In the genomic region with DNA sequence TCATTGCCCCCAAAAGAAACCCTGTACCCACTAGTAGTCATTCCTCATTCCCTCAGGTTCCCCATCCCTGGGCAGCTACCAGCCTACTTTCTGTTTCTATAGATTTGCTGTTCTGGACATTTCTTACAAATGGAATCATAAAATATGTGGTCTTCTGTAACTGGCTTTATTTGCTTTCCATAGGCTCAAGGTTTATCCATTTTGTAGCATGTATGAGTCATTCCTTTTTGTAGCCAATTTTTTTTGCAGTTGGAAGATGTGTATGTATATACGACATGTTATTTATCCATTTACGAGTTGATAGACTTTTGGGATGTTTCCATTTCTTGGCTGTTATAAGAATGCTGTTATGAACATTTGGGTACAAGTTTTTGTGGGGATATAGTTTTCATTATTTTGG, we compare ENCODE assay signal across 14 cellular contexts.
DNase-seq lines count a peak whose midpoint lies in the region; ATAC-seq and TF ChIP-seq lines count a peak whose summit lies in the region.
"Had no signal": no experiment of that assay in that cellular context is flagged by ENCODE, and none has a peak within 500 bp of the region (broad histone marks: within the 10 kb centered on the region; RNA-seq: fewer than 3 reads in every experiment).

No MANE protein-coding gene starts in this region.

- ATAC-seq in T-helper 17 cell (no peak), T-cell (replicated peaks in 1 of 4) (no peak)
- ATAC-seq: GM12878, HepG2 had no signal

- H3K4me3 Mint-ChIP-seq in T-helper 17 cell (no peak overlapping the region), type B pancreatic cell (no peak overlapping the region), T-cell (no peak overlapping the region)
- H3K4me3 Mint-ChIP-seq: CD14-positive monocyte had no signal

- H3K9me3 ChIP-seq in T-helper 17 cell (ENCODE audit: control insufficient read depth, low read length, poor library complexity, severe bottlenecking), result no peaks in the 10 kb centered on the region
- H3K9me3 ChIP-seq: Caco-2 had no signal

- CTCF ChIA-PET in T-cell (lab: Charles Lee), result no interaction called here

- POLR2A ChIA-PET in T-cell (lab: Charles Lee), result no interaction called here

- H3K27me3 Mint-ChIP-seq in T-helper 17 cell (no peaks in the 10 kb centered on the region), type B pancreatic cell (no peaks in the 10 kb centered on the region), T-cell (no peaks in the 10 kb centered on the region)

- H3K27ac Mint-ChIP-seq in T-helper 17 cell (peak overlapping the region; percentile 1), type B pancreatic cell (peak overlapping the region; percentile 47), T-cell (no peak overlapping the region)

- peaks cover 8% of the 10 kb centered on the region for H3K9me3 Mint-ChIP-seq in type B pancreatic cell
- peaks cover 0 to 8% (median 4%) of the 10 kb centered on the region in 3 donors for H3K9me3 Mint-ChIP-seq in T-cell

- TF ChIP-seq CTCF in type B pancreatic cell (conservative IDR thresholded peaks at IDR 0.05), result no peak

- H3K4me1 Mint-ChIP-seq in T-helper 17 cell (peaks cover 17% of the 10 kb centered on the region), type B pancreatic cell (ENCODE audit: unreplicated experiment) (peaks cover 15% of the 10 kb centered on the region), T-cell (peaks cover 20 to 26% (median 24%) of the 10 kb centered on the region in 3 donors)

- DNase-seq in HCEC 1CT, result peak; percentile 14
- DNase-seq in T-helper 17 cell, result no peak
- DNase-seq in iris pigment epithelial cell (ENCODE audit: low read depth), result peak; percentile 39
- DNase-seq in type B pancreatic cell (ENCODE audit: extremely low spot score, unreplicated experiment), result no peak
- no peak for DNase-seq in iPS-NIHi7 (ENCODE audit: extremely low spot score)
- no peak for DNase-seq in EL
- DNase-seq in T-cell, result no peak
- DNase-seq: Caco-2, DMS53, NCI-H1092, T-helper 1 cell had no signal

- H3K36me3 Mint-ChIP-seq in T-helper 17 cell (ENCODE audit: low read depth) (peaks cover 5% of the 10 kb centered on the region), type B pancreatic cell (peaks cover 20% of the 10 kb centered on the region), T-cell (peaks cover 32% of the 10 kb centered on the region)

Comparison
In these comparisons a context has a peak if more than half of its experiments do, and no peak if none do; other contexts are left out.
1. DNase-seq: peak in HCEC 1CT (single experiment) and iris pigment epithelial cell (single experiment); none in T-helper 17 cell (0 of 3), type B pancreatic cell (single experiment), iPS-NIHi7 (single experiment), EL (single experiment) and T-cell (0 of 34).
2. H3K27ac Mint-ChIP-seq: peak in T-helper 17 cell (single experiment) and type B pancreatic cell (single experiment); none in T-cell (0 of 2).